In the genomic region with DNA sequence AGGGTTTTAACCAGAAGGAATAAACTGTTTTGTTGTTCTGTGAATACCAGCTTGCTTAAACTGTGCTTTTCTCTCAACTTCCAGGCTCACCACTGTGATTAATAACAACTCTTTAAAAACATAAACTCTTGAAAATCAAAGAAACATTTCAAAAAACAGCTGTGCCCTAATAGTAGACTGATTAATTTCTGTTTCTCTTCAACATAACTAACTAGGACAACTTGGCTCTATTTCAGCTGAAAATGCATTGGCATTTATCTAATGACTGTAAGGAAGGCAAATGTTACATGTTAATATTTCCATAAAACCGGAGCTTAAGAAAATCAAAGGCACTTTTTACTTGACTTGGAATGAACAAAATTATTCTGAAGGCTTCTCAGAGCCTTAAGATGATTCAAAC, we compare ENCODE assay signal across 26 cellular contexts.
"Had no signal": no experiment of that assay in that cellular context is flagged by ENCODE, and none has a peak within 500 bp of the region (broad histone marks: within the 10 kb centered on the region; RNA-seq: fewer than 3 reads in every experiment).

No MANE protein-coding gene starts in this region.

- H3K27ac ChIP-seq: left lung, lower lobe of right lung, ovary, skin epidermis, spleen, suprapubic skin, thoracic aorta, tibial artery, upper lobe of right lung had no signal

- DNase-seq: hypothalamus; immature natural killer cell; kidney; left colon; left lung; lower lobe of right lung; mammary epithelial cell; mesenchymal stem cell; naive B cell; natural killer cell; nephron progenitor cell; ovary; right cardiac atrium; spleen; stimulated activated CD4-positive, alpha-beta T cell treated with anti-CD3 and anti-CD28 coated beads, Interleukin-4, amount 100 ng/mL, for 24 hours; stimulated activated naive CD4-positive, alpha-beta T cell; tibial artery; trophoblast cell; upper lobe of right lung had no signal

- H3K4me1 ChIP-seq: left lung, lower lobe of right lung, spleen, suprapubic skin, tibial artery, upper lobe of right lung had no signal

- H3K27me3 ChIP-seq: left lung, ovary, spleen, suprapubic skin, tibial artery, upper lobe of right lung had no signal

- ATAC-seq: left colon; left lung; lower lobe of right lung; natural killer cell; right cardiac atrium; sciatic nerve; stimulated activated effector memory CD8-positive, alpha-beta T cell treated with anti-CD3 and anti-CD28 coated beads, Interleukin-12 subunit alpha, Interleukin-12 subunit beta, amount 100 ng/mL, for 72 hours; upper lobe of right lung had no signal

- H3K27ac Mint-ChIP-seq: immature natural killer cell; naive B cell; natural killer cell; nephron progenitor cell; progenitor cell of endocrine pancreas; stimulated activated effector memory CD8-positive, alpha-beta T cell treated with anti-CD3 and anti-CD28 coated beads, Interleukin-12 subunit alpha, Interleukin-12 subunit beta, amount 100 ng/mL, for 72 hours; stimulated activated naive CD8-positive, alpha-beta T cell treated with anti-CD3 and anti-CD28 coated beads, Interleukin-15, Interleukin-2, amounts not matched to agents 100 ng/mL and 50 ng/mL, for 24 hours had no signal

- H3K9me3 Mint-ChIP-seq: naive B cell; nephron progenitor cell; stimulated activated naive CD8-positive, alpha-beta T cell treated with anti-CD3 and anti-CD28 coated beads, Interleukin-15, Interleukin-2, amounts not matched to agents 100 ng/mL and 50 ng/mL, for 24 hours had no signal

- H3K4me3 ChIP-seq: left lung, lower lobe of right lung, ovary, skin epidermis, spleen, suprapubic skin, thoracic aorta, tibial artery, upper lobe of right lung had no signal

- H3K27me3 Mint-ChIP-seq: naive B cell; progenitor cell of endocrine pancreas; stimulated activated naive CD8-positive, alpha-beta T cell treated with anti-CD3 and anti-CD28 coated beads, Interleukin-15, Interleukin-2, amounts not matched to agents 100 ng/mL and 50 ng/mL, for 24 hours had no signal

- H3K36me3 ChIP-seq: left lung, lower lobe of right lung, ovary, spleen, suprapubic skin, thoracic aorta, tibial artery, upper lobe of right lung had no signal

- H3K4me3 Mint-ChIP-seq: immature natural killer cell; naive B cell; natural killer cell; nephron progenitor cell; stimulated activated effector memory CD8-positive, alpha-beta T cell treated with anti-CD3 and anti-CD28 coated beads, Interleukin-12 subunit alpha, Interleukin-12 subunit beta, amount 100 ng/mL, for 72 hours; stimulated activated naive CD8-positive, alpha-beta T cell treated with anti-CD3 and anti-CD28 coated beads, Interleukin-15, Interleukin-2, amounts not matched to agents 100 ng/mL and 50 ng/mL, for 24 hours had no signal

- H3K4me1 Mint-ChIP-seq: immature natural killer cell; naive B cell; natural killer cell; nephron progenitor cell; stimulated activated effector memory CD8-positive, alpha-beta T cell treated with anti-CD3 and anti-CD28 coated beads, Interleukin-12 subunit alpha, Interleukin-12 subunit beta, amount 100 ng/mL, for 72 hours had no signal

- H3K36me3 Mint-ChIP-seq: immature natural killer cell; naive B cell; natural killer cell; stimulated activated effector memory CD8-positive, alpha-beta T cell treated with anti-CD3 and anti-CD28 coated beads, Interleukin-12 subunit alpha, Interleukin-12 subunit beta, amount 100 ng/mL, for 72 hours had no signal

- H3K9me3 ChIP-seq: left lung, lower lobe of right lung, ovary, spleen, suprapubic skin, thoracic aorta, tibial artery, upper lobe of right lung had no signal
